Comparison of ENCODE assay signal across 8 cellular contexts in the genomic region with DNA sequence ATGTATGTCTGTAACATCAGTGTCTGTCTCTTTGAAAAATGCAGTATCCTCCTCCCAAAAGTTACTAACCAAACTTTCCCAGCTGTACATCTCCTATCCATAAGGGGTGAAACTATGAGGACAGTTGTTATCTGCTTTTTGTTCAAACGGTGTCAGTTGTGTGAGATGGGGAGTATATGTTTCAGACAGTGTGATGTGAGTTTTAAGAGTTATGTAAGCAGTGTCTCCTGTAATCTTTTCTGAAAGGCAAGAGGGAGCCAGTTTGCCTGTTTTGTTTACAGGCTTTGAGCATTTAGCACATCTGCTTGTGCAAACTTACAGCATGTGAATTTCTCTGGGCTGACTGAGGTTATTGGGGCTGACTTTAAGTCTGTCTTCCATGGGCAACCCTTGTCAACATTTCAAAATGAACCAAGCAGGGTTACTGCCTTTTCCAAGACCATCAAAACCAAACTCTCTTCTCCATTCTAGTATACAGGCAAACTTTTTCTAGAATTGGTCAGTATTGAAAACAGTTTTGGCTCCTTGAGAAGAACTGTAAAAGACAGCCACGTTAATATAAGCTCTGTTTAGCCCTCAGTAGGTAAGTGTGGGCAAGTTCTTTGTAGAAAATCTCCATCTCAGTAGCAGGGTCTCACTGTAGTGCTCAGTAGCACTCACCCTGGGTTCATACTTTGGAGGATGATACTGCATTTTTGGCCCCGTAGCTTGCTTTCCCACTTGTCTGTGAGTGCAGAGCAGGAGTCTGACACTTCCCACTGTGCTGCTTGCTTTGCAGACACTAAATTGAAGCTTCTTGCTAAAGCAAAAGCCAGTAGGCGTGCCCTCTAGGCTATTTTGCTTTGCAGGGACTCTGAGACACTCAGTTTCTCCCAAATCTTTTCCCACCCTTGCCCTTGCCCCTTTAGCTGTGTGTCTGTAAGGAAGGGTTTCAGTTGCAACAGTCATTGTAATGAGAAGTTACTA. TPM values are rescaled to one million over a fixed set of nuclear protein-coding genes. Genes with fewer than 3 reads are reported as not detected.
DNase-seq lines count a peak whose midpoint lies in the region; ATAC-seq and TF ChIP-seq lines count a peak whose summit lies in the region.

No MANE protein-coding gene starts in this region.

- no peaks in the 10 kb centered on the region for H3K9me3 Mint-ChIP-seq in CD8-positive, alpha-beta T cell
- no peaks in the 10 kb centered on the region for H3K9me3 Mint-ChIP-seq in natural killer cell

- TF ChIP-seq CTCF in CD8-positive, alpha-beta T cell (IDR thresholded peaks at IDR 0.05): peak; percentile 21
- no peak for TF ChIP-seq CTCF in natural killer cell (IDR thresholded peaks at IDR 0.05)

- POLR2A ChIA-PET in CD8-positive, alpha-beta T cell (lab: Charles Lee): interaction anchor here (0.8 to 10.8 kb wide), 15 partner anchors 8 to 166 kb away, joined by 3 to 167 read pairs (median 4); a partner anchor contains a TSS

- peak; percentile 35 for ATAC-seq in CD8-positive, alpha-beta T cell
- ATAC-seq in natural killer cell (peak; percentile 27 to 75 (median 54)), HG02798 (IDR thresholded peaks at IDR 0.05; ENCODE audit: poor library complexity, unreplicated experiment) (no peak)

- peak overlapping the region; percentile 62 for H3K27ac ChIP-seq in CD8-positive, alpha-beta T cell (ENCODE audit: low read depth, low read length)
- peak overlapping the region; percentile 25 for H3K27ac ChIP-seq in SJSA1
- H3K27ac ChIP-seq in effector memory CD4-positive, alpha-beta T cell (ENCODE audit: insufficient read depth, low read length, poor library complexity, severe bottlenecking): peak overlapping the region; percentile 66

- no peaks in the 10 kb centered on the region for H3K27me3 Mint-ChIP-seq in CD8-positive, alpha-beta T cell (ENCODE audit: low read depth)
- H3K27me3 Mint-ChIP-seq in natural killer cell (ENCODE audit: low read depth in 2 of 2): no peaks in the 10 kb centered on the region

- CTCF ChIA-PET in CD8-positive, alpha-beta T cell (lab: Charles Lee): interaction anchor here (0.9 to 8.2 kb wide), 10 partner anchors 9 to 195 kb away, joined by 3 to 61 read pairs (median 4); no protein-coding TSS in a partner anchor

- DNase-seq in CD8-positive, alpha-beta T cell: peak in 5 of 7 experiments; percentile 3 to 72 (median 45)
- peak in 1 of 2 experiments; percentile 50 for DNase-seq in SJSA1 (ENCODE audit: low read depth in 1 of 2, low spot score in 2 of 2)
- no peak for DNase-seq in effector memory CD4-positive, alpha-beta T cell
- DNase-seq in natural killer cell: no peak
- no peak for DNase-seq in NCI-H1930 (lab: John Stamatoyannopoulos, UW)
- no peak for DNase-seq in NCI-H187 treated with DMSO at 0.1 percent for 48 hours (lab: John Stamatoyannopoulos, UW)
- DNase-seq in NCI-H524 treated with DMSO at 0.1 percent for 48 hours (lab: John Stamatoyannopoulos, UW): no peak

- H3K9me3 ChIP-seq in CD8-positive, alpha-beta T cell (ENCODE audit: low read length): no peaks in the 10 kb centered on the region
- H3K9me3 ChIP-seq in SJSA1 (replicated peaks): no peaks in the 10 kb centered on the region
- H3K9me3 ChIP-seq in effector memory CD4-positive, alpha-beta T cell (ENCODE audit: control insufficient read depth, low read length): no peaks in the 10 kb centered on the region

- H3K4me3 Mint-ChIP-seq in CD8-positive, alpha-beta T cell: peak overlapping the region; percentile 74
- peak overlapping the region; percentile 82 for H3K4me3 Mint-ChIP-seq in natural killer cell

- peaks cover 68% of the 10 kb centered on the region for H3K4me1 ChIP-seq in CD8-positive, alpha-beta T cell (ENCODE audit: insufficient read depth, low read length)
- H3K4me1 ChIP-seq in SJSA1 (replicated peaks): peaks cover 54% of the 10 kb centered on the region
- H3K4me1 ChIP-seq in effector memory CD4-positive, alpha-beta T cell (ENCODE audit: control insufficient read depth, insufficient read depth, low read length, poor library complexity, severe bottlenecking): peaks cover 58% of the 10 kb centered on the region

- H3K36me3 Mint-ChIP-seq in CD8-positive, alpha-beta T cell: no peaks in the 10 kb centered on the region
- H3K36me3 Mint-ChIP-seq in natural killer cell: no peaks in the 10 kb centered on the region

- no peaks in the 10 kb centered on the region for H3K36me3 ChIP-seq in CD8-positive, alpha-beta T cell (ENCODE audit: insufficient read depth, low read length)
- H3K36me3 ChIP-seq in SJSA1: no peaks in the 10 kb centered on the region
- H3K36me3 ChIP-seq in effector memory CD4-positive, alpha-beta T cell (ENCODE audit: control insufficient read depth, insufficient read depth, low read length): no peaks in the 10 kb centered on the region

- H3K4me3 ChIP-seq in CD8-positive, alpha-beta T cell (ENCODE audit: low read depth, low read length): peak overlapping the region; percentile 5
- H3K4me3 ChIP-seq in SJSA1: no peak overlapping the region
- H3K4me3 ChIP-seq in effector memory CD4-positive, alpha-beta T cell (ENCODE audit: insufficient read depth, low read depth, low read length, poor library complexity, severe bottlenecking): peak overlapping the region; percentile 20

- intact Hi-C loops in CD8-positive, alpha-beta T cell (cut with DNase I, micrococcal nuclease): loop anchor here (2.0 to 10.0 kb wide), 4 partner anchors 16 to 1100 kb away; a partner anchor contains a TSS
- intact Hi-C loops in natural killer cell (cut with micrococcal nuclease): loop anchor here (10.0 kb wide), 1 partner anchor 940 kb away; a partner anchor contains a TSS

- no peaks in the 10 kb centered on the region for H3K27me3 ChIP-seq in CD8-positive, alpha-beta T cell (ENCODE audit: insufficient read depth, low read length)
- no peaks in the 10 kb centered on the region for H3K27me3 ChIP-seq in SJSA1 (replicated peaks)
- H3K27me3 ChIP-seq in effector memory CD4-positive, alpha-beta T cell (replicated peaks; ENCODE audit: control insufficient read depth, insufficient read depth, low read length, poor library complexity, severe bottlenecking): no peaks in the 10 kb centered on the region

- peaks cover 65% of the 10 kb centered on the region for H3K4me1 Mint-ChIP-seq in CD8-positive, alpha-beta T cell (ENCODE audit: low read depth)
- peaks cover 61 to 68% of the 10 kb centered on the region in 2 donors for H3K4me1 Mint-ChIP-seq in natural killer cell

- H3K27ac Mint-ChIP-seq in CD8-positive, alpha-beta T cell: peak overlapping the region; percentile 98
- peak overlapping the region; percentile 90 to 99 for H3K27ac Mint-ChIP-seq in natural killer cell

RNA-seq across cellular contexts. Expression of a gene that starts 34.5 kb away (rescaled TPM):
- total RNA-seq in CD8-positive, alpha-beta T cell: 100 to 1,000 TPM; 105 to 122 TPM
- 376 and 566 TPM in 2 replicates for total RNA-seq in SJSA1 (2014; rRNA removed; shearing (Covaris generic))
- total RNA-seq in natural killer cell: 10 to 100 TPM; 43.8 to 55.4 (median 51.9) TPM

RNA-seq across cellular contexts. Expression of a gene that starts 57.9 kb away (rescaled TPM):
- total RNA-seq in CD8-positive, alpha-beta T cell: 1 to 10 TPM; 6.8 to 7.3 TPM
- 28.9 and 33.6 TPM in 2 replicates for total RNA-seq in SJSA1 (2014; rRNA removed; shearing (Covaris generic))
- 10 to 100 TPM; 11.5 to 13.2 (median 12.0) TPM for total RNA-seq in natural killer cell

Comparison
In these comparisons a context has a peak if more than half of its experiments do, and no peak if none do; other contexts are left out.
1. DNase-seq: peak in CD8-positive, alpha-beta T cell (5 of 7); none in effector memory CD4-positive, alpha-beta T cell (0 of 3), natural killer cell (single experiment), NCI-H1930 (0 of 2), NCI-H187 treated with DMSO at 0.1 percent for 48 hours (single experiment) and NCI-H524 treated with DMSO at 0.1 percent for 48 hours (single experiment).
2. Peak in every context shown above with its lines, with median percentiles within 50 percentile points of each other: H3K27ac ChIP-seq.